ENCODE assay signal across 8 cellular contexts in the genomic region with DNA sequence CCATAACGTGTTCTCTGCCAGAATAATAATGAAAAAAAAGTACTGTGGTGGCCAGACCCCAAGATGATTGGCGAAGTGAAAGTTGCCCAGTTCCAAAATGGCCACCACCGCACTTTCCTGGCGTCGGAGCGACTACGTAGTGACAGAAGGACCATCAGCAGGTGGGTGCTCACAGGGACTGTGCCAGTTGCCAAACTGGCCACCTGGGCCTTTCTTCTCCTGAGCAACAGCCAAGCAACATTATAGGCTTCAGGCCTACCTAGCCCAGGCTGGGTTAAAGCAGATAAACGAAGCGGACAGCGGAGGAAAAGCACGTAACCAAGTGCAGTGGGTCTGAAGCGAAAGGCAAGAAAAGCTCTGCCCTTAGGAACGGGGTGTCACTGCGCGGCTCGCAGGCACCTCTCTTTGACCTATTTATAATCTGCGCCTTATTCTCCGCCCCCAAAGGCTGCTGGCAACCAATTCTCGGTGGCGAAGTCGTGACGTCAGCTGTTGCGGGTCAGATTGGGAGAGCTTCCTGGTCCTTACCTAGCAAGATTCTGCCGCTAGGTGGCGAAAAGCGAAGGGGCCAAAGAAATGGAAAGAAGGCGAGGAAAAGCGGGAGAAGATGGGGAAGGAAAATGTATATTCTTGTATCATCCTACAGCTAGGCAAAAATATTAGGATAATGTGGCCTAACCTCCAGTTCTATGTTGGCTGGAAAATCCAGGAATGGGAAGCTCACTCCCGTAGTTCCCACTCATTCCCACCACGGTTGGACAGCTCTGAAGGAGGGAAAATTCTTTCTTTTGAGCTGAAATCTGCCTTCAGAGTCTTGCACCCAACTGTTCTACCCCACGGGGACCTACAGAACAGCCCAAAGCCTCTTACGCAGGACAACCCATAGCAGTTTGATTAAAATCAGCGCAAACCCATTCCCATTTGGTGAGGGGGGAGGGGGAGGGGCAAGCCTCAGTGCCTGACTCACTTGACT. TPM values are rescaled to one million over a fixed set of nuclear protein-coding genes. Genes with fewer than 3 reads are reported as not detected.
DNase-seq lines count a peak whose midpoint lies in the region; ATAC-seq and TF ChIP-seq lines count a peak whose summit lies in the region.

No MANE protein-coding gene starts in this region.

- peak; percentile 95 for ATAC-seq in GM21526 (IDR thresholded peaks at IDR 0.05; ENCODE audit: low FRiP score, unreplicated experiment)

- H2AFZ ChIP-seq in OCI-LY3 (ENCODE audit: low read depth, low read length): peak overlapping the region; percentile 97

- no peaks in the 10 kb centered on the region for H3K36me3 ChIP-seq in OCI-LY3 (replicated peaks; ENCODE audit: low read depth, low read length)
- no peaks in the 10 kb centered on the region for H3K36me3 ChIP-seq in mucosa of rectum (ENCODE audit: control insufficient read depth in 2 of 2, insufficient read depth in 2 of 2, low read length in 2 of 2)

- no peaks in the 10 kb centered on the region for H4K20me1 ChIP-seq in OCI-LY3 (ENCODE audit: insufficient read depth, low read length)

- H3K9ac ChIP-seq in OCI-LY3 (ENCODE audit: low read length): peak overlapping the region; percentile 80
- peak overlapping the region; percentile 88 to 96 for H3K9ac ChIP-seq in mucosa of rectum (ENCODE audit: low read depth in 1 of 2, low read length in 2 of 2)

- peak overlapping the region; percentile 90 for H3K4me2 ChIP-seq in OCI-LY3 (ENCODE audit: low read length)

- no peaks in the 10 kb centered on the region for H3K9me3 ChIP-seq in OCI-LY3 (ENCODE audit: insufficient read depth, low read length)
- H3K9me3 ChIP-seq in mucosa of rectum (ENCODE audit: control insufficient read depth in 2 of 2, low read length in 2 of 2): no peaks in the 10 kb centered on the region

- no peaks in the 10 kb centered on the region for H3K79me2 ChIP-seq in OCI-LY3 (ENCODE audit: low read length)

- H3K4me1 ChIP-seq in OCI-LY3 (ENCODE audit: low read length): 0 out of 2 replicates have a peak, but pooled peaks cover 4% of the 10 kb centered on the region
- peaks cover 0 to 2% of the 10 kb centered on the region in 2 donors for H3K4me1 ChIP-seq in mucosa of rectum (ENCODE audit: control insufficient read depth in 2 of 2, insufficient read depth in 2 of 2, low read length in 2 of 2)

- DNase-seq in DMS114 treated with DMSO at 0.1 percent for 48 hours (lab: John Stamatoyannopoulos, UW; ENCODE audit: unreplicated experiment) (peak; percentile 98), HuH-7.5 (ENCODE audit: low spot score) (peak; percentile 68), activated T-cell treated with anti-CD3 and anti-CD28 coated beads for 4 hours (peak; percentile 99), epithelial cell of proximal tubule (ENCODE audit: low read depth) (peak; percentile 73)
- peak; percentile 99 for DNase-seq in stimulated activated CD8-positive, alpha-beta memory T cell treated with anti-CD3 and anti-CD28 coated beads, Interleukin-4, amount 100 ng/mL, for 48 hours

- H3K4me3 ChIP-seq in OCI-LY3 (ENCODE audit: low read length) (peak overlapping the region; percentile 94), epithelial cell of proximal tubule (ENCODE audit: low read depth, low read length) (peak overlapping the region; percentile 54), mucosa of rectum (ENCODE audit: low read length in 2 of 2) (peak overlapping the region; percentile 91 to 97)

- TF ChIP-seq CTCF in OCI-LY3 (IDR thresholded peaks at IDR 0.05; ENCODE audit: low read depth, low read length): peak; percentile 71
- TF ChIP-seq CTCF in epithelial cell of proximal tubule (conservative IDR thresholded peaks at IDR 0.05; ENCODE audit: low read depth, low read length): peak; percentile 95

- H3K27ac ChIP-seq in OCI-LY3 (ENCODE audit: low read length) (peak overlapping the region; percentile 78), mucosa of rectum (ENCODE audit: low read depth in 2 of 2, low read length in 2 of 2) (peak overlapping the region; percentile 96 to 98)

- no peaks in the 10 kb centered on the region for H3K27me3 ChIP-seq in OCI-LY3 (ENCODE audit: low read depth, low read length)
- no peaks in the 10 kb centered on the region for H3K27me3 ChIP-seq in mucosa of rectum (ENCODE audit: control insufficient read depth in 2 of 2, insufficient read depth in 2 of 2, low read length in 2 of 2)

RNA-seq across cellular contexts. Expression of a gene that starts 6.9 kb away (rescaled TPM):
- total RNA-seq in epithelial cell of proximal tubule: not detected in 2 replicates

RNA-seq across cellular contexts. Expression of a gene that starts 17.0 kb away (rescaled TPM):
- 3.1 and 6.4 TPM in 2 replicates for total RNA-seq in epithelial cell of proximal tubule

RNA-seq across cellular contexts. Expression of a gene that starts 31.0 kb away (rescaled TPM):
- 0.12 and 1.4 TPM in 2 replicates for total RNA-seq in epithelial cell of proximal tubule

Comparison
In these comparisons a context has a peak if more than half of its experiments do, and no peak if none do; other contexts are left out.
1. Peak in every context shown above with its lines: DNase-seq, ATAC-seq, H3K4me3 ChIP-seq and H3K27ac ChIP-seq.